Comparison of ENCODE assay signal across 12 cellular contexts in genomic region chr3:11757441-11757875, GRCh38.
DNase-seq lines count a peak whose midpoint lies in the region; TF ChIP-seq lines count a peak whose summit lies in the region.
"Had no signal": no experiment of that assay in that cellular context is flagged by ENCODE, and none has a peak within 500 bp of the region (broad histone marks: within the 10 kb centered on the region; RNA-seq: fewer than 3 reads in every experiment).

No MANE protein-coding gene starts in this region.

- H3K27me3 ChIP-seq in Karpas-422 (ENCODE audit: low read length) (no peaks in the 10 kb centered on the region), neural progenitor cell (no peaks in the 10 kb centered on the region)
- H3K27me3 ChIP-seq: testis had no signal

- H3K4me1 ChIP-seq in Karpas-422 (ENCODE audit: low read length) (peaks cover 10% of the 10 kb centered on the region), neural progenitor cell (peaks cover 14% of the 10 kb centered on the region)

- H3K4me3 ChIP-seq in Karpas-422 (ENCODE audit: low read length) = no peak overlapping the region
- H3K4me3 ChIP-seq in neural progenitor cell = no peak overlapping the region
- H3K4me3 ChIP-seq: testis had no signal

- no peaks in the 10 kb centered on the region for H3K9me3 Mint-ChIP-seq in neural progenitor cell
- H3K9me3 Mint-ChIP-seq: activated T-cell treated with anti-CD3 and anti-CD28 coated beads, Interleukin-2, amount 50 U/mL, for 4 hours had no signal

- H3K9ac ChIP-seq in Karpas-422 (ENCODE audit: low read length) = no peak overlapping the region
- H3K9ac ChIP-seq in neural progenitor cell = no peak overlapping the region

- H3K4me3 Mint-ChIP-seq in neural progenitor cell = no peak overlapping the region
- H3K4me3 Mint-ChIP-seq: activated T-cell treated with anti-CD3 and anti-CD28 coated beads, Interleukin-2, amount 50 U/mL, for 4 hours had no signal

- H3K9me2 ChIP-seq in Karpas-422 (replicated peaks; ENCODE audit: insufficient read depth, low read length) = no peaks in the 10 kb centered on the region

- no peaks in the 10 kb centered on the region for H3K27me3 Mint-ChIP-seq in neural progenitor cell (ENCODE audit: insufficient read depth, low read depth)

- no peaks in the 10 kb centered on the region for H3K9me3 ChIP-seq in Karpas-422 (ENCODE audit: low read length)
- H3K9me3 ChIP-seq in neural progenitor cell (ENCODE audit: low read depth) = no peaks in the 10 kb centered on the region
- H3K9me3 ChIP-seq: testis had no signal

- H3K27ac Mint-ChIP-seq in neural progenitor cell = peak overlapping the region; percentile 47

- H3K36me3 ChIP-seq in Karpas-422 (ENCODE audit: insufficient read depth, low read length) (no peaks in the 10 kb centered on the region), neural progenitor cell (no peaks in the 10 kb centered on the region)

- H3K27ac ChIP-seq in Karpas-422 (ENCODE audit: low read length) (no peak overlapping the region), neural progenitor cell (no peak overlapping the region)
- H3K27ac ChIP-seq: testis had no signal

- H3K4me2 ChIP-seq in Karpas-422 (ENCODE audit: low read depth, low read length, poor library complexity, severe bottlenecking) (peak overlapping the region; percentile 36), neural progenitor cell (no peak overlapping the region)

- no peaks in the 10 kb centered on the region for H4K20me1 ChIP-seq in Karpas-422 (ENCODE audit: insufficient read depth, low read depth, low read length)
- H4K20me1 ChIP-seq in neural progenitor cell (ENCODE audit: low read depth) = no peaks in the 10 kb centered on the region

- H2AFZ ChIP-seq in Karpas-422 (ENCODE audit: low read length) (no peak overlapping the region), neural progenitor cell (replicated peaks) (no peak overlapping the region)

- H3K79me2 ChIP-seq in Karpas-422 (ENCODE audit: low read length) = no peaks in the 10 kb centered on the region
- H3K79me2 ChIP-seq in neural progenitor cell (ENCODE audit: low read depth) = no peaks in the 10 kb centered on the region

- TF ChIP-seq CTCF in neural progenitor cell (IDR thresholded peaks at IDR 0.05) = no peak

- peaks cover 12% of the 10 kb centered on the region for H3K4me1 Mint-ChIP-seq in neural progenitor cell

- no peaks in the 10 kb centered on the region for H3K36me3 Mint-ChIP-seq in neural progenitor cell

- H3F3A ChIP-seq in neural progenitor cell (ENCODE audit: low read depth) = peaks cover 8% of the 10 kb centered on the region

- DNase-seq in EH (ENCODE audit: low read depth) (peak; percentile 16), Karpas-422 (peak; percentile 59), astrocyte of the hippocampus (ENCODE audit: low read depth, low spot score) (peak; percentile 70), neural progenitor cell (ENCODE audit: low spot score) (no peak), RPMI8226 (no peak), mucosa of gallbladder (ENCODE audit: low spot score) (no peak)
- no peak for DNase-seq in activated naive CD4-positive, alpha-beta T cell treated with Interleukin-2 at 50 U/mL for 16 hours
- DNase-seq: activated T-cell treated with anti-CD3 and anti-CD28 coated beads, Interleukin-2, amount 50 U/mL, for 4 hours; GOT3; NCI-H2081; Right ventricle myocardium superior; testis had no signal

Comparison
In these comparisons a context has a peak if more than half of its experiments do, and no peak if none do; other contexts are left out.
1. DNase-seq: peak in EH (single experiment), Karpas-422 (single experiment) and astrocyte of the hippocampus (single experiment); none in neural progenitor cell (single experiment), RPMI8226 (single experiment), activated naive CD4-positive, alpha-beta T cell treated with Interleukin-2 at 50 U/mL for 16 hours (single experiment) and mucosa of gallbladder (single experiment).